8 cellular contexts compared by ENCODE assay signal in the genomic region with DNA sequence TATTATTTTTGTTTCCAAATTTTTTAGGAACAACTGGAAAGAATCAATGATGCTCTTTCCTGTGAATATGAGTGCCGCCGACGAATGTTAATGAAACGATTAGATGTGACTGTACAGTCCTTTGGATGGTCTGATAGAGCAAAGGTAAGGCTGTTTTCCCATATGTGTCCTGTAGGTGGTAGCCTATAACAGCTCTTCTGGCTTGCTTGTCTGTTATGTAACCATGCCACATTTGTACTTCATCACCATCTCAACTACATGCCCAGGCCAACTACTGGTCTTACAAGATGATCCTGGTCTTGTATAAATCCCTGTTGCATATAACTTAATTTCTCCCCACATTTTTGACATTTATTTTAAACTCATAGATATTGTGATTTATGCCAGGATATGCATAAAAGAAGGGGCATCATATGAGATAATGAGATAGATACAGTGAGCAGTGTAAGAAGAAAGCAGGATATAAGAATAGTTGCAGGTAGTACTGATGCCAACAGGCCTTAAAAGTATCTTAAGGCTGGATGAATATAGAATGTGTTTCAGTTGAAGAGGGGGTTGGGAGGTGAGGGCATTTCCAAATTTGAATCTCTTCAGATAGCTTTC. TPM values are rescaled to one million over a fixed set of nuclear protein-coding genes. Genes with fewer than 3 reads are reported as not detected.
DNase-seq lines count a peak whose midpoint lies in the region; ATAC-seq, FAIRE-seq and TF ChIP-seq lines count a peak whose summit lies in the region.

No MANE protein-coding gene starts in this region.

- no peak for TF ChIP-seq EP300 in HepG2 (IDR thresholded peaks at IDR 0.05; ENCODE audit: low read depth in 2 of 2, low read length in 2 of 2)
- no peak for TF ChIP-seq EP300 in HepG2 (CRISPR knock-in tag; IDR thresholded peaks at IDR 0.05; ENCODE audit: borderline replicate concordance)

- no peaks in the 10 kb centered on the region for H3K9me2 ChIP-seq in Karpas-422 (replicated peaks; ENCODE audit: insufficient read depth, low read length)

- no peak overlapping the region for H3K4me3 ChIP-seq in A673 (ENCODE audit: low read depth, low read length, poor library complexity, severe bottlenecking)
- no peak overlapping the region for H3K4me3 ChIP-seq in Karpas-422 (ENCODE audit: low read length)
- H3K4me3 ChIP-seq in RWPE2 (ENCODE audit: severe bottlenecking) = no peak overlapping the region
- no peak overlapping the region for H3K4me3 ChIP-seq in HepG2 (replicated peaks in 1 of 3; ENCODE audit: insufficient read depth in 1 of 3, low read depth in 2 of 3, low read length in 3 of 3)

- H3K9ac ChIP-seq in Karpas-422 (ENCODE audit: low read length) (no peak overlapping the region), HepG2 (ENCODE audit: insufficient read depth, low read depth, low read length) (no peak overlapping the region)

- H3K79me2 ChIP-seq in Karpas-422 (ENCODE audit: low read length) (peaks cover 39% of the 10 kb centered on the region), HepG2 (ENCODE audit: insufficient read depth, low read length) (no peaks in the 10 kb centered on the region)

- H3K27ac ChIP-seq in A673 (ENCODE audit: low read depth, low read length, poor library complexity, severe bottlenecking) (no peak overlapping the region), Karpas-422 (ENCODE audit: low read length) (peak overlapping the region; percentile 13), RWPE2 (ENCODE audit: poor library complexity, severe bottlenecking) (no peak overlapping the region), HepG2 (ENCODE audit: extremely low read length, insufficient read depth, low read length) (no peak overlapping the region)

- H2AFZ ChIP-seq in Karpas-422 (ENCODE audit: low read length) (no peak overlapping the region), HepG2 (ENCODE audit: low read length) (no peak overlapping the region)

- peak; percentile 93 for FAIRE-seq in H54 (lab: Jason Lieb, UNC)
- FAIRE-seq in HepG2 (lab: Jason Lieb, UNC) = peak; percentile 60

- H4K20me1 ChIP-seq in Karpas-422 (ENCODE audit: insufficient read depth, low read depth, low read length) (no peaks in the 10 kb centered on the region), HepG2 (ENCODE audit: insufficient read depth, low read length) (no peaks in the 10 kb centered on the region)

- H3K27ac Mint-ChIP-seq in chondrocyte (ENCODE audit: unreplicated experiment) (no peak overlapping the region), type B pancreatic cell (peak overlapping the region; percentile 12)

- 40% methylated on average over 4 of the region's 4 CpGs for WGBS in HepG2 (ENCODE audit: low lambda C conversion rate)

- peak overlapping the region; percentile 34 for H3K4me2 ChIP-seq in Karpas-422 (ENCODE audit: low read depth, low read length, poor library complexity, severe bottlenecking)
- H3K4me2 ChIP-seq in HepG2 (ENCODE audit: low read depth, low read length) = no peak overlapping the region

- in situ Hi-C loops in HepG2 (cut with HindIII; ENCODE audit: extremely low pct_ligation_motif_present, low pct_unique_long_range_greater_than_20kb) = loop anchor here (10.0 kb wide), 1 partner anchor 211 kb away; no protein-coding TSS in a partner anchor

- H3K9me3 ChIP-seq in A673 (ENCODE audit: low read depth, low read length, poor library complexity, severe bottlenecking) = no peaks in the 10 kb centered on the region
- no peaks in the 10 kb centered on the region for H3K9me3 ChIP-seq in Karpas-422 (ENCODE audit: low read length)
- no peaks in the 10 kb centered on the region for H3K9me3 ChIP-seq in RWPE2 (ENCODE audit: severe bottlenecking)
- H3K9me3 ChIP-seq in HepG2 (ENCODE audit: low read length) = no peaks in the 10 kb centered on the region

- no peaks in the 10 kb centered on the region for H3K27me3 Mint-ChIP-seq in chondrocyte (ENCODE audit: low read depth)
- H3K27me3 Mint-ChIP-seq in type B pancreatic cell = no peaks in the 10 kb centered on the region

- H3K4me3 Mint-ChIP-seq in chondrocyte (ENCODE audit: unreplicated experiment) = no peak overlapping the region
- H3K4me3 Mint-ChIP-seq in type B pancreatic cell = no peak overlapping the region

- peaks cover 37% of the 10 kb centered on the region for H3K36me3 ChIP-seq in A673 (ENCODE audit: insufficient read depth, low read length, poor library complexity, severe bottlenecking)
- H3K36me3 ChIP-seq in Karpas-422 (ENCODE audit: insufficient read depth, low read length) = peaks cover 33% of the 10 kb centered on the region
- H3K36me3 ChIP-seq in RWPE2 (ENCODE audit: low read depth) = peaks cover 87% of the 10 kb centered on the region
- peaks cover 5 to 20% of the 10 kb centered on the region in 2 experiments for H3K36me3 ChIP-seq in HepG2 (replicated peaks in 1 of 2; ENCODE audit: control insufficient read depth in 1 of 2, insufficient read depth in 2 of 2, low read length in 2 of 2)

- H3K4me1 ChIP-seq in A673 (ENCODE audit: insufficient read depth, low read length, poor library complexity, severe bottlenecking) = no peaks in the 10 kb centered on the region
- H3K4me1 ChIP-seq in Karpas-422 (ENCODE audit: low read length) = peaks cover 18% of the 10 kb centered on the region
- H3K4me1 ChIP-seq in RWPE2 (ENCODE audit: insufficient read depth, poor library complexity, severe bottlenecking) = no peaks in the 10 kb centered on the region
- H3K4me1 ChIP-seq in HepG2 (ENCODE audit: insufficient read depth, low read length) = no peaks in the 10 kb centered on the region

- TF ChIP-seq CTCF in A673 (conservative IDR thresholded peaks at IDR 0.05; ENCODE audit: low read depth, low read length) (peak; percentile 66), RWPE2 (IDR thresholded peaks at IDR 0.05; ENCODE audit: poor library complexity, severe bottlenecking) (peak; percentile 87), chondrocyte (IDR thresholded peaks at IDR 0.05) (peak; percentile 89), HepG2 (CRISPR knock-in tag; IDR thresholded peaks at IDR 0.05) (peak; percentile 82), type B pancreatic cell (conservative IDR thresholded peaks at IDR 0.05) (peak; percentile 80)

- BruUV-seq in A673 (replicated peaks; lab: Mats Ljungman, UMichigan) (no TSS peak), HepG2 (replicated peaks; lab: Mats Ljungman, UMichigan) (no TSS peak)

- TF ChIP-seq RAD21 in HepG2 (CRISPR knock-in tag; IDR thresholded peaks at IDR 0.05) = no peak

- DNase-seq in A673 (ENCODE audit: low spot score) (peak; percentile 51), GDM1 (lab: John Stamatoyannopoulos, UW) (peak; percentile 54), H54 (ENCODE audit: insufficient read length, low spot score) (peak; percentile 12), Karpas-422 (peak; percentile 90), RWPE2 (ENCODE audit: low spot score) (no peak), chondrocyte (ENCODE audit: low spot score) (no peak), HepG2 (ENCODE audit: low spot score) (peak; percentile 63), type B pancreatic cell (ENCODE audit: extremely low spot score, unreplicated experiment) (no peak)

- ATAC-seq in RWPE2 (ENCODE audit: low read depth) (peak; percentile 91), HepG2 (peak; percentile 89)

- intact Hi-C loops in A673 (cut with micrococcal nuclease; ENCODE audit: unreplicated experiment) = loop anchor here (10.0 kb wide), 1 partner anchor 211 kb away; no protein-coding TSS in a partner anchor
- intact Hi-C loops in HepG2 (cut with micrococcal nuclease; ENCODE audit: unreplicated experiment) = loop anchor here (1.0 to 10.0 kb wide), 4 partner anchors 34 to 225 kb away; partner anchors contain the start of gene RASGRP1

- H3K36me3 Mint-ChIP-seq in chondrocyte (ENCODE audit: low read depth) = peaks cover 8% of the 10 kb centered on the region
- H3K36me3 Mint-ChIP-seq in type B pancreatic cell = peaks cover 19% of the 10 kb centered on the region

- CTCF ChIA-PET in A673 (lab: Charles Lee) = no interaction called here
- CTCF ChIA-PET in HepG2 (lab: Yijun Ruan, JAX; ENCODE audit: low intra/inter-chr PET ratio, low total read pairs) = interaction anchor here (1.0 to 2.1 kb wide), 3 partner anchors 34 to 225 kb away, joined by 3 to 10 read pairs (median 8); no protein-coding TSS in a partner anchor

- TF ChIP-seq POLR2A in H54 (IDR thresholded peaks at IDR 0.05; ENCODE audit: low read depth, low read length) (no peak), HepG2 (IDR thresholded peaks at IDR 0.05; ENCODE audit: insufficient read depth in 1 of 2, low read depth in 2 of 2, low read length in 2 of 2) (no peak)

- H3K4me1 Mint-ChIP-seq in chondrocyte (ENCODE audit: low read depth) (peaks cover 3% of the 10 kb centered on the region), type B pancreatic cell (ENCODE audit: unreplicated experiment) (no peaks in the 10 kb centered on the region)

- POLR2A ChIA-PET in A673 (lab: Charles Lee; ENCODE audit: low non-redundant PET) = no interaction called here
- POLR2A ChIA-PET in HepG2 (lab: Yijun Ruan, JAX) = interaction anchor here (1.0 kb wide), 1 partner anchor 20 kb away, joined by 5 read pairs; the partner anchor contains the start of gene FAM98B

- H3K9me3 Mint-ChIP-seq in chondrocyte (ENCODE audit: low read depth) = no peaks in the 10 kb centered on the region
- H3K9me3 Mint-ChIP-seq in type B pancreatic cell = no peaks in the 10 kb centered on the region

- H3K27me3 ChIP-seq in A673 (replicated peaks; ENCODE audit: insufficient read depth, low read depth, low read length, poor library complexity) (no peaks in the 10 kb centered on the region), Karpas-422 (ENCODE audit: low read length) (no peaks in the 10 kb centered on the region), RWPE2 (ENCODE audit: insufficient read depth, poor library complexity, severe bottlenecking) (no peaks in the 10 kb centered on the region), HepG2 (ENCODE audit: control insufficient read depth in 1 of 2, insufficient read depth in 2 of 2, low read length in 2 of 2) (no peaks in the 10 kb centered on the region)

RNA-seq across cellular contexts. Expression of gene FAM98B, which starts 20.3 kb away (rescaled TPM):
- total RNA-seq in A673 (2021) (45.0 and 50.9 TPM in 2 replicates), chondrocyte (15.6 to 20.9 TPM (median 17.2 TPM) in 3 replicates), HepG2 (2016; rRNA removed; fragmentation: Illumina TruSeq; extraction: Trizol) (4.7 and 8.1 TPM in 2 replicates), type B pancreatic cell (ENCODE audit: low replicate concordance) (19.2 and 30.5 TPM in 2 replicates)
- 18.9 and 21.2 TPM in 2 replicates for total RNA-seq in Karpas-422 (2014; rRNA removed; shearing (Covaris generic); ENCODE audit: low replicate concordance)
- total RNA-seq in HepG2 (2016; cell fraction: cytosol; rRNA removed; fragmentation: Illumina TruSeq; extraction: Trizol; ENCODE audit: low read depth) = 1.3 and 1.7 TPM in 2 replicates
- 4.8 and 8.3 TPM in 2 replicates for total RNA-seq in HepG2 (2016; cell fraction: insoluble cytoplasmic fraction; rRNA removed; fragmentation: Illumina TruSeq; extraction: Trizol)
- total RNA-seq in HepG2 (2016; cell fraction: membrane; rRNA removed; fragmentation: Illumina TruSeq; extraction: Trizol) = 4.0 and 4.4 TPM in 2 replicates
- total RNA-seq in HepG2 (2016; cell fraction: nucleus; rRNA removed; fragmentation: Illumina TruSeq; extraction: Trizol) = 15.8 and 17.0 TPM in 2 replicates
- 3.7 and 4.0 TPM in 2 replicates for polyA plus RNA-seq in HepG2 (2011; rRNA removed)
- polyA plus RNA-seq in HepG2 (2011; cell fraction: cytosol; rRNA removed) = 1.1 and 1.7 TPM in 2 replicates
- polyA plus RNA-seq in HepG2 (2011; cell fraction: nucleus; rRNA removed) = 0.76 and 1.2 TPM in 2 replicates
- 13.1 and 13.3 TPM in 2 replicates for polyA plus RNA-seq in HepG2 (2012)
- polyA plus RNA-seq in HepG2 (2016; cell fraction: cytosol; fragmentation: Illumina TruSeq; extraction: Trizol; ENCODE audit: low read depth) = 1.3 and 2.0 TPM in 2 replicates
- 40.1 and 49.0 TPM in 2 replicates for polyA plus RNA-seq in HepG2 (2016; cell fraction: insoluble cytoplasmic fraction; fragmentation: Illumina TruSeq; extraction: Trizol; ENCODE audit: low read depth)
- polyA plus RNA-seq in HepG2 (2016; cell fraction: membrane; fragmentation: Illumina TruSeq; extraction: Trizol; ENCODE audit: low read depth) = 3.2 and 3.9 TPM in 2 replicates
- polyA plus RNA-seq in HepG2 (2016; cell fraction: nucleus; fragmentation: Illumina TruSeq; extraction: Trizol; ENCODE audit: insufficient read depth, low read depth) = 10.7 and 11.5 TPM in 2 replicates
- polyA minus RNA-seq in HepG2 (2011; rRNA and poly(A)+ RNA removed; ENCODE audit: low replicate concordance) = 0.96 and 3.4 TPM in 2 replicates
- 1.9 TPM in 2 replicates for polyA minus RNA-seq in HepG2 (2011; cell fraction: cytosol; rRNA and poly(A)+ RNA removed)
- 22.8 and 26.1 TPM in 2 replicates for polyA minus RNA-seq in HepG2 (2011; cell fraction: nucleus; rRNA and poly(A)+ RNA removed)

Comparison
In these comparisons a context has a peak if more than half of its experiments do, and no peak if none do; other contexts are left out.
1. DNase-seq: peak in A673 (single experiment), GDM1 (single experiment), H54 (single experiment), Karpas-422 (single experiment) and HepG2 (single experiment); none in RWPE2 (single experiment), chondrocyte (single experiment) and type B pancreatic cell (single experiment).
2. Peak in every context shown above with its lines, with median percentiles within 50 percentile points of each other: CTCF ChIP-seq.